8 cellular contexts compared by ENCODE assay signal in genomic region chr2:101818531-101819451, GRCh38.
DNase-seq lines count a peak whose midpoint lies in the region; ATAC-seq and TF ChIP-seq lines count a peak whose summit lies in the region.

No MANE protein-coding gene starts in this region.

- intact Hi-C loops in Right ventricle myocardium superior (cut with DNase I), result no loop called here
- intact Hi-C loops in adrenal gland (cut with DNase I), result no loop called here

- H3K27ac ChIP-seq in adrenal gland, result no peak overlapping the region

- H3K4me3 Mint-ChIP-seq in nephron progenitor cell, result no peak overlapping the region

- H3K27me3 Mint-ChIP-seq in nephron progenitor cell (ENCODE audit: low read depth, poor library complexity), result no peaks in the 10 kb centered on the region

- peaks cover 6 to 12% of the 10 kb centered on the region in 2 donors for H3K4me1 ChIP-seq in adrenal gland (replicated peaks in 1 of 2)

- no peaks in the 10 kb centered on the region for H3K9me3 Mint-ChIP-seq in nephron progenitor cell

- H3K36me3 ChIP-seq in adrenal gland (replicated peaks in 1 of 2), result no peaks in the 10 kb centered on the region

- peak; percentile 71 for DNase-seq in Daoy (ENCODE audit: low read depth)
- DNase-seq in NCI-H524 (lab: John Stamatoyannopoulos, UW), result peak; percentile 72 to 93
- DNase-seq in dermis blood vessel endothelial cell, result peak; percentile 53
- DNase-seq in nephron progenitor cell, result no peak
- DNase-seq in iPS-NIHi11 (ENCODE audit: low spot score), result no peak
- no peak for DNase-seq in Right ventricle myocardium superior
- DNase-seq in adrenal gland, result no peak

- TF ChIP-seq CTCF in nephron progenitor cell (IDR thresholded peaks at IDR 0.05), result no peak
- TF ChIP-seq CTCF in adrenal gland (IDR thresholded peaks at IDR 0.05), result no peak

- H3K27me3 ChIP-seq in adrenal gland, result no peaks in the 10 kb centered on the region

- peaks cover 77% of the 10 kb centered on the region for H3K4me1 Mint-ChIP-seq in nephron progenitor cell

- no peak overlapping the region for H3K4me3 ChIP-seq in adrenal gland

- no peaks in the 10 kb centered on the region for H3K9me3 ChIP-seq in adrenal gland (replicated peaks in 1 of 3)

- 92 to 100% (median 99%) methylated on average over 1 of the region's 1 CpG for WGBS in adrenal gland, 4 donors

- TF ChIP-seq POLR2A in adrenal gland (IDR thresholded peaks at IDR 0.05), result no peak

- peaks cover 5% of the 10 kb centered on the region for H3K36me3 Mint-ChIP-seq in nephron progenitor cell (ENCODE audit: low read depth)

- ATAC-seq in HG03457 (IDR thresholded peaks at IDR 0.05; ENCODE audit: unreplicated experiment), result no peak
- ATAC-seq in Right ventricle myocardium superior (ENCODE audit: poor library complexity), result no peak

- peak overlapping the region; percentile 50 for H3K27ac Mint-ChIP-seq in nephron progenitor cell

Comparison
In these comparisons a context has a peak if more than half of its experiments do, and no peak if none do; other contexts are left out.
1. DNase-seq: peak in Daoy (single experiment), NCI-H524 (2 of 2) and dermis blood vessel endothelial cell (single experiment); none in nephron progenitor cell (single experiment), iPS-NIHi11 (single experiment), Right ventricle myocardium superior (single experiment) and adrenal gland (0 of 7).